Comparison of ENCODE assay signal across 21 cellular contexts in the genomic region with DNA sequence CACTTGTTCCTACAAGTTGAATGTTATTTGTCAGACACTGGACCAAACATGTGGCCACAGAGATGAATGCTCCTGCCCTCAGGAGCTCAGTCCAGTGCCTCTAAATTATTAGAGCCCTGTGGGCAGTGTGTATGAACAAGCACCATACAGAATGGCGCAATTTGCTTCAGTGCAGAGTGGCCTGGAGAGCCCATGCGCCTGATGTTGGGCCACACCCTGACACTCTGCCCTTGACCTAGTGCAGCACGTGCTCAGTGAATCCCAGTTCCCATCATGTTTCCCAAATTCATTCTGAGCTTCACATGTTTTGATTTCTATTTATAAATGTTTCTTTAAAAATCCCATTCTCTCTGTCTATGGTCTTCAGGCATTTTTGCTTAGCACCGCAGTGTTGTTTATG.
"Had no signal": no experiment of that assay in that cellular context is flagged by ENCODE, and none has a peak within 500 bp of the region (broad histone marks: within the 10 kb centered on the region; RNA-seq: fewer than 3 reads in every experiment).

No MANE protein-coding gene starts in this region.

- H3K4me1 ChIP-seq: lower lobe of right lung, pancreas, prostate gland, uterus had no signal

- H3K9me3 ChIP-seq: lower lobe of right lung, pancreas, prostate gland, stomach, thoracic aorta, upper lobe of left lung, uterus had no signal

- H3K27ac ChIP-seq: lower lobe of right lung, pancreas, prostate gland, stomach, thoracic aorta, tibial nerve, upper lobe of left lung, uterus had no signal

- H3K4me3 Mint-ChIP-seq: naive thymus-derived CD4-positive, alpha-beta T cell; stimulated activated effector memory CD8-positive, alpha-beta T cell treated with anti-CD3 and anti-CD28 coated beads, Interleukin-12 subunit alpha, Interleukin-12 subunit beta, amount 100 ng/mL, for 72 hours had no signal

- H3K36me3 ChIP-seq: lower lobe of right lung, pancreas, prostate gland, right atrium auricular region, stomach, thoracic aorta, tibial nerve, upper lobe of left lung, uterus had no signal

- H3K4me2 ChIP-seq: smooth muscle cell had no signal

- H3K27me3 ChIP-seq: dorsolateral prefrontal cortex, pancreas, right atrium auricular region, tibial nerve, upper lobe of left lung, uterus had no signal

- H3K4me3 ChIP-seq: dorsolateral prefrontal cortex, lower lobe of right lung, pancreas, prostate gland, right atrium auricular region, smooth muscle cell, stomach, thoracic aorta, tibial nerve, upper lobe of left lung, uterus had no signal

- DNase-seq: cerebellar nuclear complex; effector CD4-positive, alpha-beta T cell; head of caudate nucleus; left ventricle myocardium superior; lower lobe of right lung; naive thymus-derived CD4-positive, alpha-beta T cell; occipital lobe; stimulated activated CD4-positive, alpha-beta T cell treated with anti-CD3 and anti-CD28 coated beads, Interleukin-2, amount 100 ng/mL, for 24 hours; stimulated activated CD4-positive, alpha-beta T cell treated with anti-CD3 and anti-CD28 coated beads, Interleukin-4, amount 100 ng/mL, for 24 hours; stimulated activated naive CD4-positive, alpha-beta T cell treated with Interleukin-2 at 50 U/mL for 16 hours; stomach; upper lobe of left lung; uterus had no signal

- H3K9me3 Mint-ChIP-seq: stimulated activated effector memory CD8-positive, alpha-beta T cell treated with anti-CD3 and anti-CD28 coated beads, Interleukin-12 subunit alpha, Interleukin-12 subunit beta, amount 100 ng/mL, for 72 hours had no signal
